ENCODE assay signal across 8 cellular contexts in the genomic region with DNA sequence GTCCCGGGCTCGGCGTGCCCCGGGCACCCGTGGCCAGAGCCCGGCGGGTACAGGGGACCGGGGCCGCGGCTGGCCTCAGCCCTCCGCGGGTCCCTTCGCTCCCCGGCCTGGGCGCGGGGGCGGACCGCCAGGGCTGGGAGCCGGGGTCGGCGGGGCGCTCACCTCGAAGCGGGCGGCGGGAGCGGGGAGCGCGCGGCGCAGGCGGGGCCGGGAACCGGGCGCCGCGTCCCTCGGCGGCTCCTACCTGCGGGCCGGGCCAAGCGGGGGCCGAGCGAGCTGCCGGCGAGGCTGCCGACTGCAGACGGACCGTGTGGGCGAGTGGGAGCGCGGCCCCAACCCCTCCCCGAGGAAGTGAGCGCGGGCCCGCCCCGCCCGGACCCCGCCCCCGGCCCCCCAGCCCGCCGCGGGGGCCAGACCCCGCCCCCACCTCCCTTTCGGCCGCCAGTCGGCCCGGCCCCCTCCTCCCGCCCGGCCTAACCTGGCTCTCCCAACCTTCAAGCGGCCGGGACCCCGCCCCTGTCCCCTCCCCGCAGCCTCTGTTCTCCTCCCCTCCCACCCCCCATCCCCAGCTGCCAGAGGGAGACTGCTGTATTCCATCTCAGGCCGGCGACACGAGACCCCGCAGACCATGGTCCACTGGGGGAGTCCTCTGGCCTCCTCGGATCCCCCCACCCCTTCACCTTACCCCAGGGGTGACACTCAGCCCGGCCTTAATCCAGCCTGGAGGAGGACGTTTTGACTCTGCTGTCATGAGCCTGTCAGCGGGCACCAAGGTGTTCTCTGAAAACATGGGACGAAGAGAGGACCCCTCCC.
DNase-seq lines count a peak whose midpoint lies in the region; ATAC-seq and TF ChIP-seq lines count a peak whose summit lies in the region.

TSS of gene FHL3 (minus strand) at position 320 of the 813 bp plus-strand sequence. CDS start 6,102 bp downstream, outside the sequence.

- TF ChIP-seq CTCF in nephron (IDR thresholded peaks at IDR 0.05; ENCODE audit: unreplicated experiment in 3 of 3), result no peak

- no peaks in the 10 kb centered on the region for H3K9me3 Mint-ChIP-seq in nephron

- H3K27me3 Mint-ChIP-seq in nephron (ENCODE audit: low read depth), result no peaks in the 10 kb centered on the region

- DNase-seq in ACHN, result peak; percentile 60
- DNase-seq in NCI-H526 treated with DMSO at 0.1 percent for 48 hours (lab: John Stamatoyannopoulos, UW), result peak; percentile 75
- DNase-seq in activated T-cell treated with anti-CD3 and anti-CD28 coated beads, Interleukin-2, amount 50 U/mL, for 48 hours, result peak; percentile 68 to 74
- peak; percentile 16 for DNase-seq in fibroblast of peridontal ligament (ENCODE audit: extremely low read depth)
- no peak for DNase-seq in HPDE6-E6E7 (ENCODE audit: extremely low spot score)

- in situ Hi-C loops in ACHN (cut with HindIII; ENCODE audit: low pct_ligation_motif_present, low pct_unique_long_range_greater_than_20kb, low sequenced_read_pairs), result no loop called here

- peaks cover 43% of the 10 kb centered on the region for H3K4me1 Mint-ChIP-seq in nephron

- ATAC-seq in GM18909 (IDR thresholded peaks at IDR 0.05; ENCODE audit: poor library complexity, unreplicated experiment) (peak; percentile 38), HG03196 (IDR thresholded peaks at IDR 0.05; ENCODE audit: unreplicated experiment) (no peak)

- no peaks in the 10 kb centered on the region for H3K36me3 Mint-ChIP-seq in nephron (ENCODE audit: low read depth)

- H3K4me3 Mint-ChIP-seq in nephron, result peak within 1 kb of the TSS; percentile 86 to 91 (median 91)

- peak within 1 kb of the TSS; percentile 85 to 90 (median 88) for H3K27ac Mint-ChIP-seq in nephron
